In genomic region chr4:102713096-102713495, GRCh38 we compare ENCODE assay signal across 14 cellular contexts. TPM values are rescaled to one million over a fixed set of nuclear protein-coding genes. Genes with fewer than 3 reads are reported as not detected.
DNase-seq lines count a peak whose midpoint lies in the region; ATAC-seq and TF ChIP-seq lines count a peak whose summit lies in the region.
"Had no signal": no experiment of that assay in that cellular context is flagged by ENCODE, and none has a peak within 500 bp of the region (broad histone marks: within the 10 kb centered on the region; RNA-seq: fewer than 3 reads in every experiment).

No MANE protein-coding gene starts in this region.

- 45 to 53% (median 48%) methylated on average over 3 of the region's 3 CpGs for WGBS in adrenal gland, 4 donors
- 63 to 67% methylated on average over 3 of the region's 3 CpGs for WGBS in esophagus squamous epithelium, 2 donors

- TF ChIP-seq CTCF in adrenal gland (IDR thresholded peaks at IDR 0.05) (peak in 3 of 6 experiments; percentile 30 to 40 (median 32)), upper lobe of right lung (IDR thresholded peaks at IDR 0.05) (no peak), esophagus squamous epithelium (IDR thresholded peaks at IDR 0.05) (no peak)

- H3K4me3 ChIP-seq in adrenal gland (no peak overlapping the region), upper lobe of right lung (no peak overlapping the region), esophagus squamous epithelium (no peak overlapping the region)
- H3K4me3 ChIP-seq: right atrium auricular region had no signal

- peak overlapping the region in 3 of 5 donors; percentile 35 to 54 (median 48) for H3K27ac ChIP-seq in adrenal gland
- peak overlapping the region; percentile 47 for H3K27ac ChIP-seq in upper lobe of right lung
- no peak overlapping the region for H3K27ac ChIP-seq in esophagus squamous epithelium
- H3K27ac ChIP-seq: HL-60, right atrium auricular region had no signal

- H3K27me3 ChIP-seq in adrenal gland (no peaks in the 10 kb centered on the region), upper lobe of right lung (no peaks in the 10 kb centered on the region), esophagus squamous epithelium (no peaks in the 10 kb centered on the region)
- H3K27me3 ChIP-seq: right atrium auricular region had no signal

- TF ChIP-seq POLR2A in adrenal gland (IDR thresholded peaks at IDR 0.05) (peak in 1 of 2 donors; percentile 14), esophagus squamous epithelium (IDR thresholded peaks at IDR 0.05) (no peak)

- ATAC-seq in upper lobe of right lung = peak; percentile 89
- no peak for ATAC-seq in HG03469 (IDR thresholded peaks at IDR 0.05; ENCODE audit: unreplicated experiment)

- intact Hi-C loops in adrenal gland (cut with DNase I) (no loop called here), upper lobe of right lung (cut with DNase I) (no loop called here), esophagus squamous epithelium (cut with DNase I) (no loop called here)

- H3K36me3 ChIP-seq in adrenal gland (replicated peaks in 1 of 2) = no peaks in the 10 kb centered on the region
- H3K36me3 ChIP-seq in upper lobe of right lung = peaks cover 6% of the 10 kb centered on the region
- no peaks in the 10 kb centered on the region for H3K36me3 ChIP-seq in esophagus squamous epithelium

- H3K9me3 ChIP-seq in adrenal gland (replicated peaks in 1 of 3) = no peaks in the 10 kb centered on the region
- H3K9me3 ChIP-seq in upper lobe of right lung = no peaks in the 10 kb centered on the region
- no peaks in the 10 kb centered on the region for H3K9me3 ChIP-seq in esophagus squamous epithelium
- H3K9me3 ChIP-seq: right atrium auricular region had no signal

- DNase-seq in H4 (ENCODE audit: low spot score) (peak; percentile 17), adrenal gland (peak in 3 of 7 donors; percentile 19 to 36 (median 34)), iPS-NIHi7 (ENCODE audit: extremely low spot score) (peak; percentile 25), upper lobe of right lung (no peak), esophagus squamous epithelium (lab: John Stamatoyannopoulos, UW) (no peak)
- DNase-seq in activated naive CD4-positive, alpha-beta T cell (lab: John Stamatoyannopoulos, UW) = no peak
- DNase-seq: activated CD4-positive, alpha-beta T cell treated with anti-CD3 and anti-CD28 coated beads, Interleukin-2, amount 50 U/mL, for 1 hour; COR-L47; immature natural killer cell; MM.1S; NCI-H2227 treated with DMSO at 0.1 percent for 48 hours had no signal

- H3K4me1 ChIP-seq in adrenal gland (replicated peaks in 1 of 2) (peaks cover 9 to 11% of the 10 kb centered on the region in 2 donors), upper lobe of right lung (peaks cover 6% of the 10 kb centered on the region), esophagus squamous epithelium (no peaks in the 10 kb centered on the region)

RNA-seq across cellular contexts. Expression of gene MANBA, which starts 47.7 kb away (rescaled TPM):
- total RNA-seq in H4 (2014; rRNA removed; shearing (Covaris generic)) = 13.5 and 22.1 TPM in 2 replicates
- total RNA-seq in adrenal gland (10 to 100 TPM; 25.7 to 84.1 (median 59.1) TPM), upper lobe of right lung (56.0 TPM), esophagus squamous epithelium (10 to 100 TPM; 10.4 to 21.7 (median 15.1) TPM)
- polyA plus RNA-seq in adrenal gland = 10 to 100 TPM; 21.5 to 25.9 (median 21.5) TPM

Comparison
In these comparisons a context has a peak if more than half of its experiments do, and no peak if none do; other contexts are left out.
1. DNase-seq: peak in H4 (single experiment) and iPS-NIHi7 (single experiment); none in upper lobe of right lung (single experiment), activated naive CD4-positive, alpha-beta T cell (0 of 4) and esophagus squamous epithelium (single experiment).
2. H3K27ac ChIP-seq: peak in adrenal gland (3 of 5) and upper lobe of right lung (single experiment); none in esophagus squamous epithelium (0 of 4).